Comparison of ENCODE assay signal across 29 cellular contexts in the genomic region with DNA sequence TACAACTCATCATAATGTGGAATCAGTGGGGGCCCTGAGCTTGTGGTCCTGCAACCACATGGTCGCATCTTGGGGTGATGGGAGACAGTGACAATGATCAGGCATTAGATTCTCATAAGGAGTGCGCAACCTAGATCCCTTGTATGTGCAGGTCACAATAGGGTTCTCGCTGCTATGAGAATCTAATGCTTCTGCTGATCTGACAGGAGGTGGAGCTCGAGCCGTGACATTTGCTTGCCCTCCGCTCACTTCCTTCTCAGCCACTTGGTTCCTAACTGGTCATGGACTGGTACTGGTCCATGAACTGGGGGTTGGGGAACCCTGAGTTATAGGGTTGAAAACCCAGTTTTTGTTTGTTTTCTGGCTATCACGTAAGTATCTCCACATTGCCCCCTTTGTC.
"Had no signal": no experiment of that assay in that cellular context is flagged by ENCODE, and none has a peak within 500 bp of the region (broad histone marks: within the 10 kb centered on the region; RNA-seq: fewer than 3 reads in every experiment).

No MANE protein-coding gene starts in this region.

- H3K4me1 ChIP-seq: esophagus muscularis mucosa, heart right ventricle, left lung, parathyroid adenoma, stomach, thyroid gland, upper lobe of left lung, uterus had no signal

- H3K79me2 ChIP-seq: parathyroid adenoma had no signal

- H3K4me3 ChIP-seq: coronary artery, esophagus muscularis mucosa, heart right ventricle, left lung, mucosa of descending colon, stomach, thyroid gland, upper lobe of left lung, uterus had no signal

- H3K27me3 Mint-ChIP-seq: naive B cell; natural killer cell treated with Interleukin-12 subunit alpha and Interleukin-12 subunit beta and Interleukin-15 and Interleukin-18, amount 100 ng/mL, for 72 hours; progenitor cell of endocrine pancreas had no signal

- FAIRE-seq: endothelial cell of umbilical vein, islet of Langerhans had no signal

- H3K36me3 ChIP-seq: esophagus muscularis mucosa, heart right ventricle, left lung, stomach, thyroid gland, upper lobe of left lung, uterus had no signal

- H2AFZ ChIP-seq: parathyroid adenoma had no signal

- H3K9ac ChIP-seq: parathyroid adenoma had no signal

- H3K9me3 ChIP-seq: esophagus muscularis mucosa, left lung, mucosa of descending colon, thyroid gland, upper lobe of left lung, uterus had no signal

- DNase-seq: dermis blood vessel endothelial cell; effector memory CD4-positive, alpha-beta T cell; foreskin melanocyte; glutamatergic neuron; heart right ventricle; hippocampal formation; left cardiac atrium; left lung; mesenchymal stem cell; mucosa of descending colon; naive B cell; stimulated activated CD4-positive, alpha-beta T cell treated with anti-CD3 and anti-CD28 coated beads, Interleukin-2, amount 100 ng/mL, for 24 hours; stimulated activated CD4-positive, alpha-beta T cell treated with anti-CD3 and anti-CD28 coated beads, Interleukin-4, amount 100 ng/mL, for 24 hours; stimulated activated naive CD4-positive, alpha-beta T cell treated with Interleukin-2 at 50 U/mL for 16 hours; stomach; thyroid gland; upper lobe of left lung; uterus had no signal

- H3K36me3 Mint-ChIP-seq: mesothelial cell of epicardium; naive B cell; natural killer cell treated with Interleukin-12 subunit alpha and Interleukin-12 subunit beta and Interleukin-15 and Interleukin-18, amount 100 ng/mL, for 72 hours; stimulated activated effector memory CD8-positive, alpha-beta T cell treated with anti-CD3 and anti-CD28 coated beads, Interleukin-12 subunit alpha, Interleukin-12 subunit beta, amount 100 ng/mL, for 72 hours had no signal

- H3K27me3 ChIP-seq: esophagus muscularis mucosa, heart right ventricle, left lung, stomach, thyroid gland, upper lobe of left lung, uterus had no signal

- H3K27ac ChIP-seq: coronary artery, esophagus muscularis mucosa, heart right ventricle, left lung, parathyroid adenoma, stomach, thyroid gland, upper lobe of left lung, uterus had no signal

- H3K4me1 Mint-ChIP-seq: naive B cell; stimulated activated effector memory CD8-positive, alpha-beta T cell treated with anti-CD3 and anti-CD28 coated beads, Interleukin-12 subunit alpha, Interleukin-12 subunit beta, amount 100 ng/mL, for 72 hours had no signal

- ATAC-seq: heart right ventricle; left cardiac atrium; left lung; mucosa of descending colon; natural killer cell treated with Interleukin-12 subunit alpha and Interleukin-12 subunit beta and Interleukin-15 and Interleukin-18, amount 100 ng/mL, for 72 hours; sciatic nerve; stimulated activated effector memory CD8-positive, alpha-beta T cell treated with anti-CD3 and anti-CD28 coated beads, Interleukin-12 subunit alpha, Interleukin-12 subunit beta, amount 100 ng/mL, for 72 hours had no signal

- H3K4me3 Mint-ChIP-seq: mesothelial cell of epicardium; naive B cell; natural killer cell treated with Interleukin-12 subunit alpha and Interleukin-12 subunit beta and Interleukin-15 and Interleukin-18, amount 100 ng/mL, for 72 hours; neural crest cell; stimulated activated effector memory CD8-positive, alpha-beta T cell treated with anti-CD3 and anti-CD28 coated beads, Interleukin-12 subunit alpha, Interleukin-12 subunit beta, amount 100 ng/mL, for 72 hours had no signal

- H3K27ac Mint-ChIP-seq: mesothelial cell of epicardium; naive B cell; natural killer cell treated with Interleukin-12 subunit alpha and Interleukin-12 subunit beta and Interleukin-15 and Interleukin-18, amount 100 ng/mL, for 72 hours; stimulated activated effector memory CD8-positive, alpha-beta T cell treated with anti-CD3 and anti-CD28 coated beads, Interleukin-12 subunit alpha, Interleukin-12 subunit beta, amount 100 ng/mL, for 72 hours had no signal

- H3K9me3 Mint-ChIP-seq: neural crest cell had no signal
